In the genomic region with DNA sequence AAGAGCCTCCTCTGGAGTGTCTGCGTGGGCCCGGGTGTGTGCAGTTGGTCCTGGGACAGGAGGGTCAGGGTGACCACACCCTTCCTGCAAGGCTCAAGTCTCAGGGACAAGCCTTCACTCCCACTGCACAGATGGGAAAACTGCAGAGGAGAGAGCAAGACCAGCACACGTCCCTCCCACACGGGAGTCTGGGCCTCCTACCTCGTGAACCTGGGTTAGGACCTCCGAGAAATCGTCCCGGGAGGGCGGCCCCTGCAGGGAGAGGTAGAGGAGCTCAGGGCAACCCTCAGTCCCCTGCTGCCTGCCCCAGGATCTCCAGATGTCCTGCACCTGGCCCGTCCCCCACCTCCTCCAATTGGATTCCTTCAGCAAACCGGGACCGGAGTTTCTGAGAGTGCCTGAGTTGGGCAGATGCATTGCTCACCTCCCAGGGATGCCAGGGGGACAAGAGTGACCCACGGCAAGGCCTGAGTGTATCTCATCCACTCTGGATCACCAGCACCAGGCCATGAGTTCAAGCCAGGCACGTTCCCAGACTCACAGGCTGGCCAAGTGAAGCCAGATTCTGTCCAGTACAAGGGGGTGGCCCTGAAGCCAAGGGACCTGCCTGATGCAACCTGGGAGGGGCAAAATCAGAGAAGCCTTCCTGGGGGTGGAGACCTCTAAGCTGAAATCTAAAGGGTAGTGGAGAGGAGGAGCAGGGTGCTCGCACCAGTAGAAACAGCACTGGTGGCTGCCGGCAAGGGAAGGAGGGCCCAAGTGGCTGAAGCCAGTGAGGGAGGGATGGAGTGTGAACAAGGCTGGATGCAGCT, we compare ENCODE assay signal across 10 cellular contexts. TPM values are rescaled to one million over a fixed set of nuclear protein-coding genes. Genes with fewer than 3 reads are reported as not detected.
A peak's percentile ranks its signal among the peaks of the same experiment; 100 is the strongest.
DNase-seq lines count a peak whose midpoint lies in the region; ATAC-seq and TF ChIP-seq lines count a peak whose summit lies in the region.
"Had no signal": no experiment of that assay in that cellular context is flagged by ENCODE, and none has a peak within 500 bp of the region (broad histone marks: within the 10 kb centered on the region; RNA-seq: fewer than 3 reads in every experiment).

No MANE protein-coding gene starts in this region.

- H4K91ac ChIP-seq in IMR-90 (ENCODE audit: insufficient read depth, low read depth, low read length) = no peak overlapping the region

- in situ Hi-C loops in IMR-90 (cut with MboI; ENCODE audit: low sequenced_read_pairs) = no loop called here

- H3K14ac ChIP-seq in IMR-90 (replicated peaks; ENCODE audit: low read depth, low read length) = no peak overlapping the region

- peaks cover 12 to 35% (median 30%) of the 10 kb centered on the region in 4 donors for H3K4me1 Mint-ChIP-seq in naive thymus-derived CD8-positive, alpha-beta T cell

- H3K27ac ChIP-seq in DOHH2 (ENCODE audit: low read depth, low read length) = no peak overlapping the region
- no peak overlapping the region for H3K27ac ChIP-seq in IMR-90 (ENCODE audit: insufficient read depth, low read length)
- H3K27ac ChIP-seq in breast epithelium = no peak overlapping the region
- H3K27ac ChIP-seq: left lung had no signal

- H2AK9ac ChIP-seq in IMR-90 (replicated peaks; ENCODE audit: low read depth, low read length, poor library complexity) = peak overlapping the region; percentile 28

- H3K9ac ChIP-seq in IMR-90 (ENCODE audit: low read depth, low read length) = no peak overlapping the region

- H2AK5ac ChIP-seq in IMR-90 (ENCODE audit: low read depth, low read length) = peak overlapping the region; percentile 80

- TF ChIP-seq RAD21 in IMR-90 (IDR thresholded peaks at IDR 0.05; ENCODE audit: low read length) = no peak

- H3K23ac ChIP-seq in IMR-90 (ENCODE audit: low read depth, low read length) = peak overlapping the region; percentile 16

- peaks cover 35% of the 10 kb centered on the region for H3K4me1 ChIP-seq in DOHH2 (ENCODE audit: control insufficient read depth, low read length)
- peaks cover 10% of the 10 kb centered on the region for H3K4me1 ChIP-seq in IMR-90 (ENCODE audit: control insufficient read depth, insufficient read depth, low read length)
- H3K4me1 ChIP-seq in breast epithelium = peaks cover 5 to 9% of the 10 kb centered on the region in 2 donors

- no peaks in the 10 kb centered on the region for H3K79me2 ChIP-seq in DOHH2 (ENCODE audit: control insufficient read depth, low read length)

- H4K5ac ChIP-seq in IMR-90 (ENCODE audit: low read depth, low read length) = no peak overlapping the region

- no peak overlapping the region for H2BK20ac ChIP-seq in IMR-90 (ENCODE audit: low read depth, low read length)

- H3F3A ChIP-seq in DOHH2 (ENCODE audit: control insufficient read depth, insufficient read depth) = peaks cover 9% of the 10 kb centered on the region

- peak overlapping the region in 7 of 10 donors; percentile 11 to 83 (median 56) for H3K27ac Mint-ChIP-seq in naive thymus-derived CD8-positive, alpha-beta T cell

- peak overlapping the region; percentile 26; the same call in 1 of the 2 replicates for H3K4ac ChIP-seq in IMR-90 (ENCODE audit: low read depth, low read length)

- dilution Hi-C loops in IMR-90 (cut with HindIII; ENCODE audit: low sequenced_read_pairs, unreplicated experiment) = no loop called here

- POLR2A ChIA-PET in IMR-90 (lab: Charles Lee; ENCODE audit: unreplicated experiment) = interaction anchor here (0.6 kb wide), 1 partner anchor 1064 kb away, joined by 4 read pairs; no protein-coding TSS in a partner anchor
- POLR2A ChIA-PET in naive thymus-derived CD8-positive, alpha-beta T cell (lab: Charles Lee) = interaction anchor here (0.5 to 3.2 kb wide), 10 partner anchors 10 to 1099 kb away, joined by 3 to 17 read pairs (median 4); a partner anchor contains a TSS

- CTCF ChIA-PET in IMR-90 (lab: Yijun Ruan, JAX) = no interaction called here

- H4K8ac ChIP-seq in IMR-90 (ENCODE audit: low read depth in 2 of 2, low read length in 2 of 2) = peak overlapping the region in 1 of 2 experiments; percentile 31; a peak in 1 of 4 replicates

- H3K4me2 ChIP-seq in DOHH2 (ENCODE audit: low read length) (peak overlapping the region; percentile 54; the same call in 1 of the 2 replicates), IMR-90 (ENCODE audit: low read depth, low read length) (no peak overlapping the region)

- peaks cover 20% of the 10 kb centered on the region for H3K9me1 ChIP-seq in IMR-90 (ENCODE audit: insufficient read depth, low read length)

- peak overlapping the region; percentile 51 for H2AFZ ChIP-seq in IMR-90 (replicated peaks; ENCODE audit: low read length, poor library complexity)

- H3K27me3 Mint-ChIP-seq in naive thymus-derived CD8-positive, alpha-beta T cell = peaks cover 0 to 7% (median 4%) of the 10 kb centered on the region in 5 donors

- DNase-seq in IMR-90 (no peak), breast epithelium (ENCODE audit: low spot score in 2 of 2) (no peak), ureter (ENCODE audit: low spot score) (no peak), HuH-7.5 (ENCODE audit: low spot score) (no peak)
- DNase-seq in naive thymus-derived CD8-positive, alpha-beta T cell = no peak
- DNase-seq: activated CD4-positive, alpha-beta T cell treated with anti-CD3 and anti-CD28 coated beads, Interleukin-2, amount 50 U/mL, for 1 hour; left lung; NCI-H2081 had no signal

- ATAC-seq in IMR-90 (ENCODE audit: low read depth) (no peak), GM19035 (IDR thresholded peaks at IDR 0.05; ENCODE audit: unreplicated experiment) (no peak)
- no peak for ATAC-seq in naive thymus-derived CD8-positive, alpha-beta T cell

- H3K4me3 Mint-ChIP-seq in naive thymus-derived CD8-positive, alpha-beta T cell = peak overlapping the region; percentile 22 to 80 (median 60)

- H4K20me1 ChIP-seq in DOHH2 (ENCODE audit: control insufficient read depth, insufficient read depth, low read depth, low read length) (no peaks in the 10 kb centered on the region; the same call in 1 of the 2 replicates), IMR-90 (ENCODE audit: insufficient read depth, low read length) (peaks cover 13% of the 10 kb centered on the region)

- no peak overlapping the region for H2BK5ac ChIP-seq in IMR-90 (ENCODE audit: low read depth, low read length, poor library complexity, severe bottlenecking)

- no peak overlapping the region for H3K56ac ChIP-seq in IMR-90 (ENCODE audit: extremely low read depth, insufficient read depth, low read length)

- peaks cover 0 to 2% (median 0%) of the 10 kb centered on the region in 9 donors for H3K9me3 Mint-ChIP-seq in naive thymus-derived CD8-positive, alpha-beta T cell

- H3K36me3 Mint-ChIP-seq in naive thymus-derived CD8-positive, alpha-beta T cell = no peaks in the 10 kb centered on the region

- H2BK15ac ChIP-seq in IMR-90 (ENCODE audit: low read depth, low read length) = no peak overlapping the region

- BruUV-seq in IMR-90 (replicated peaks; lab: Mats Ljungman, UMichigan) = no TSS peak

- TF ChIP-seq CTCF in DOHH2 (IDR thresholded peaks at IDR 0.05; ENCODE audit: low read depth, low read length, poor library complexity, severe bottlenecking) (no peak), IMR-90 (conservative IDR thresholded peaks at IDR 0.05; ENCODE audit: low read depth, low read length) (no peak), breast epithelium (IDR thresholded peaks at IDR 0.05) (no peak)

- H3K36me3 ChIP-seq in DOHH2 (ENCODE audit: control insufficient read depth, low read length) (no peaks in the 10 kb centered on the region), IMR-90 (ENCODE audit: control insufficient read depth, insufficient read depth, low read length) (no peaks in the 10 kb centered on the region), breast epithelium (no peaks in the 10 kb centered on the region)
- H3K36me3 ChIP-seq: left lung had no signal

- TF ChIP-seq POLR2A in IMR-90 (IDR thresholded peaks at IDR 0.05; ENCODE audit: low read depth, low read length) = no peak
- no peak for TF ChIP-seq POLR2A in breast epithelium (IDR thresholded peaks at IDR 0.05)

- peaks cover 0 to 18% of the 10 kb centered on the region in 2 experiments; a peak in 2 of 4 replicates for H3K79me1 ChIP-seq in IMR-90 (ENCODE audit: low read depth in 1 of 2, low read length in 2 of 2)

- H3K9me2 ChIP-seq in DOHH2 (replicated peaks; ENCODE audit: control insufficient read depth, low read length) = no peaks in the 10 kb centered on the region

- H3K27me3 ChIP-seq in DOHH2 (ENCODE audit: control insufficient read depth, low read length) (peaks cover 52% of the 10 kb centered on the region), IMR-90 (ENCODE audit: control insufficient read depth, insufficient read depth, low read length) (no peaks in the 10 kb centered on the region), breast epithelium (no peaks in the 10 kb centered on the region)

- intact Hi-C loops in IMR-90 (cut with micrococcal nuclease) (loop anchor here (10.0 kb wide), 2 partner anchors 424 to 724 kb away; no protein-coding TSS in a partner anchor), breast epithelium (cut with DNase I; ENCODE audit: low total_unique reads) (loop anchor here (5.0 kb wide), 1 partner anchor 336 kb away; no protein-coding TSS in a partner anchor)

- H2BK120ac ChIP-seq in IMR-90 (ENCODE audit: low read depth, low read length) = 0 out of 2 replicates have a peak overlapping the region, but pooled peaks have one; percentile 2

- H3K4me3 ChIP-seq in DOHH2 (ENCODE audit: low read length) (no peak overlapping the region), IMR-90 (ENCODE audit: insufficient read depth, low read depth, low read length) (no peak overlapping the region), breast epithelium (peak overlapping the region in 2 of 3 donors; percentile 61 to 69)

- WGBS in IMR-90 (ENCODE audit: extremely low coverage in 2 of 2, insufficient read length in 1 of 2), 2 experiments = 65% methylated on average over 9 of the region's 16 CpGs; no CpG with 5 or more reads in 1 of the 2 experiments

- no peak overlapping the region for H3K18ac ChIP-seq in IMR-90 (ENCODE audit: low read depth, low read length)

- H3K9me3 ChIP-seq in DOHH2 (ENCODE audit: control insufficient read depth, insufficient read depth, low read length) (no peaks in the 10 kb centered on the region), IMR-90 (ENCODE audit: control insufficient read depth, insufficient read depth, low read length) (no peaks in the 10 kb centered on the region), breast epithelium (no peaks in the 10 kb centered on the region)
- H3K9me3 ChIP-seq: left lung had no signal

RNA-seq across cellular contexts. Expression of a gene that starts 2.1 kb away (rescaled TPM):
- total RNA-seq in IMR-90 (2012; rRNA removed) = 0.28 and 0.36 TPM in 2 replicates
- polyA plus RNA-seq in IMR-90 (2012; rRNA removed) = 2.7 and 3.6 TPM in 2 replicates
- polyA plus RNA-seq in IMR-90 (2012; cell fraction: cytosol; rRNA removed) = 2.5 and 3.4 TPM in 2 replicates
- 22.0 and 36.8 TPM in 2 replicates for polyA plus RNA-seq in IMR-90 (2012; cell fraction: nucleus; rRNA removed; ENCODE audit: low replicate concordance)
- total RNA-seq in breast epithelium = 10 to 100 TPM in 1 of 3 donors, 1 to 10 TPM in 2; 2.2 to 10.1 (median 5.2) TPM
- total RNA-seq in naive thymus-derived CD8-positive, alpha-beta T cell = 1 to 10 TPM; 1.8 to 2.0 TPM
- polyA plus RNA-seq in naive thymus-derived CD8-positive, alpha-beta T cell = under 1 TPM in 2 of 3 donors, not detected in 1; 0.28 to 0.46 TPM
- 3.3 TPM for total RNA-seq in ureter

RNA-seq across cellular contexts. Expression of a gene that starts 9.2 kb away (rescaled TPM):
- total RNA-seq in IMR-90 (2012; rRNA removed) = 10.8 TPM in 2 replicates
- polyA plus RNA-seq in IMR-90 (2012; rRNA removed) = 60.6 and 60.9 TPM in 2 replicates
- polyA plus RNA-seq in IMR-90 (2012; cell fraction: cytosol; rRNA removed) = 40.8 and 52.3 TPM in 2 replicates
- 40.3 and 50.7 TPM in 2 replicates for polyA plus RNA-seq in IMR-90 (2012; cell fraction: nucleus; rRNA removed; ENCODE audit: low replicate concordance)
- 10 to 100 TPM; 10.6 to 17.4 (median 17.1) TPM for total RNA-seq in breast epithelium
- 10 to 100 TPM; 71.1 to 74.6 TPM for total RNA-seq in naive thymus-derived CD8-positive, alpha-beta T cell
- polyA plus RNA-seq in naive thymus-derived CD8-positive, alpha-beta T cell = 10 to 100 TPM; 28.5 to 34.7 (median 34.2) TPM
- 41.1 TPM for total RNA-seq in ureter

RNA-seq across cellular contexts. Expression of a gene that starts 11.6 kb away (rescaled TPM):
- total RNA-seq in IMR-90 (2012; rRNA removed) (11.9 and 12.5 TPM in 2 replicates), breast epithelium (10 to 100 TPM; 17.6 to 44.6 (median 24.0) TPM), ureter (25.8 TPM)
- 32.9 and 42.2 TPM in 2 replicates for polyA plus RNA-seq in IMR-90 (2012; rRNA removed)
- polyA plus RNA-seq in IMR-90 (2012; cell fraction: cytosol; rRNA removed) = 18.6 and 48.3 TPM in 2 replicates
- 25.4 and 59.2 TPM in 2 replicates for polyA plus RNA-seq in IMR-90 (2012; cell fraction: nucleus; rRNA removed; ENCODE audit: low replicate concordance)
- 10 to 100 TPM; 47.0 to 47.5 TPM for total RNA-seq in naive thymus-derived CD8-positive, alpha-beta T cell
- 10 to 100 TPM; 19.8 to 34.4 (median 22.1) TPM for polyA plus RNA-seq in naive thymus-derived CD8-positive, alpha-beta T cell

RNA-seq across cellular contexts. Expression of a gene that starts 29.0 kb away (rescaled TPM):
- total RNA-seq in IMR-90 (2012; rRNA removed) (35.3 and 35.7 TPM in 2 replicates), breast epithelium (100 to 1,000 TPM in 2 of 3 donors, 10 to 100 TPM in 1; 61.5 to 175 (median 103) TPM), ureter (48.9 TPM)
- polyA plus RNA-seq in IMR-90 (2012; rRNA removed) = 47.6 and 48.6 TPM in 2 replicates
- 41.6 and 60.0 TPM in 2 replicates for polyA plus RNA-seq in IMR-90 (2012; cell fraction: cytosol; rRNA removed)
- 105 and 190 TPM in 2 replicates for polyA plus RNA-seq in IMR-90 (2012; cell fraction: nucleus; rRNA removed; ENCODE audit: low replicate concordance)
- total RNA-seq in naive thymus-derived CD8-positive, alpha-beta T cell = 100 to 1,000 TPM; 102 to 110 TPM
- 10 to 100 TPM; 29.8 to 42.8 (median 30.3) TPM for polyA plus RNA-seq in naive thymus-derived CD8-positive, alpha-beta T cell

RNA-seq across cellular contexts. Expression of a gene that starts 51.0 kb away (rescaled TPM):
- total RNA-seq in IMR-90 (2012; rRNA removed) = 44.8 and 51.4 TPM in 2 replicates
- polyA plus RNA-seq in IMR-90 (2012; rRNA removed) = 119 and 126 TPM in 2 replicates
- polyA plus RNA-seq in IMR-90 (2012; cell fraction: cytosol; rRNA removed) = 146 and 387 TPM in 2 replicates
- polyA plus RNA-seq in IMR-90 (2012; cell fraction: nucleus; rRNA removed; ENCODE audit: low replicate concordance) = 158 and 207 TPM in 2 replicates
- 10 to 100 TPM; 23.5 to 30.2 (median 23.6) TPM for total RNA-seq in breast epithelium
- total RNA-seq in naive thymus-derived CD8-positive, alpha-beta T cell = 10 to 100 TPM; 52.2 to 57.1 TPM
- polyA plus RNA-seq in naive thymus-derived CD8-positive, alpha-beta T cell = under 1 TPM in 2 of 3 donors, not detected in 1; 0.07 to 0.22 TPM
- 48.6 TPM for total RNA-seq in ureter

Comparison
In these comparisons a context has a peak if more than half of its experiments do, and no peak if none do; other contexts are left out.
1. H3K4me3 ChIP-seq: peak in breast epithelium (2 of 3); none in DOHH2 (single experiment) and IMR-90 (single experiment).